In genomic region chr1:219837274-219837993, GRCh38 we compare ENCODE assay signal across 8 cellular contexts.
DNase-seq lines count a peak whose midpoint lies in the region; ATAC-seq, FAIRE-seq and TF ChIP-seq lines count a peak whose summit lies in the region.

No MANE protein-coding gene starts in this region.

- peaks cover 2% of the 10 kb centered on the region for H3K36me3 Mint-ChIP-seq in progenitor cell of endocrine pancreas (ENCODE audit: insufficient read depth)

- DNase-seq in AG08396 (ENCODE audit: low spot score): peak; percentile 21
- peak; percentile 8 for DNase-seq in GM12892 (ENCODE audit: insufficient read length)
- peak; percentile 36 for DNase-seq in RCC 7860 (ENCODE audit: low spot score)
- no peak for DNase-seq in esophagus squamous epithelium (lab: John Stamatoyannopoulos, UW)
- no peak for DNase-seq in progenitor cell of endocrine pancreas (ENCODE audit: low spot score, unreplicated experiment)
- no peak for DNase-seq in T-helper 9 cell

- H3K9me3 ChIP-seq in esophagus squamous epithelium: no peaks in the 10 kb centered on the region

- intact Hi-C loops in esophagus squamous epithelium (cut with DNase I): no loop called here

- H3K9me3 Mint-ChIP-seq in progenitor cell of endocrine pancreas (ENCODE audit: low read depth): no peaks in the 10 kb centered on the region

- no peak for ATAC-seq in GM21423 (IDR thresholded peaks at IDR 0.05; ENCODE audit: unreplicated experiment)

- H3K36me3 ChIP-seq in esophagus squamous epithelium: no peaks in the 10 kb centered on the region

- TF ChIP-seq CTCF in LNCAP (IDR thresholded peaks at IDR 0.05) (peak; percentile 85), esophagus squamous epithelium (IDR thresholded peaks at IDR 0.05) (peak in 4 of 6 experiments; percentile 25 to 54 (median 26)), progenitor cell of endocrine pancreas (IDR thresholded peaks at IDR 0.05; ENCODE audit: unreplicated experiment) (peak; percentile 77)

- 32 to 37% methylated on average over 7 of the region's 7 CpGs for WGBS in esophagus squamous epithelium, 2 donors

- H3K4me3 ChIP-seq in esophagus squamous epithelium: no peak overlapping the region

- no peak overlapping the region for H3K4me3 Mint-ChIP-seq in progenitor cell of endocrine pancreas (ENCODE audit: low read depth)

- peaks cover 0 to 15% (median 0%) of the 10 kb centered on the region in 4 donors for H3K27me3 ChIP-seq in esophagus squamous epithelium

- FAIRE-seq in GM12892 (lab: Jason Lieb, UNC) (no peak), RCC 7860 (lab: Jason Lieb, UNC) (peak; percentile 17)

- H3K4me1 Mint-ChIP-seq in progenitor cell of endocrine pancreas (ENCODE audit: low read depth): peaks cover 10% of the 10 kb centered on the region

- H3K27ac ChIP-seq in esophagus squamous epithelium: no peak overlapping the region

- no peaks in the 10 kb centered on the region for H3K4me1 ChIP-seq in esophagus squamous epithelium

- no peak overlapping the region for H3K27ac Mint-ChIP-seq in progenitor cell of endocrine pancreas

- TF ChIP-seq POLR2A in GM12892 (IDR thresholded peaks at IDR 0.05; ENCODE audit: low read depth, low read length) (no peak), esophagus squamous epithelium (IDR thresholded peaks at IDR 0.05) (no peak)

- peaks cover 18% of the 10 kb centered on the region for H3K27me3 Mint-ChIP-seq in progenitor cell of endocrine pancreas

Comparison
In these comparisons a context has a peak if more than half of its experiments do, and no peak if none do; other contexts are left out.
1. DNase-seq: peak in AG08396 (single experiment), GM12892 (single experiment) and RCC 7860 (single experiment); none in esophagus squamous epithelium (single experiment), progenitor cell of endocrine pancreas (single experiment) and T-helper 9 cell (single experiment).
2. CTCF ChIP-seq: peak in every context shown above with its lines; median percentile 85 in LNCAP; 77 in progenitor cell of endocrine pancreas; 26 in esophagus squamous epithelium.